Comparison of ENCODE assay signal across 8 cellular contexts in genomic region chr12:121776190-121777098, GRCh38. TPM values are rescaled to one million over a fixed set of nuclear protein-coding genes. Genes with fewer than 3 reads are reported as not detected.
DNase-seq lines count a peak whose midpoint lies in the region; ATAC-seq, FAIRE-seq and TF ChIP-seq lines count a peak whose summit lies in the region.

No MANE protein-coding gene starts in this region.

- no peaks in the 10 kb centered on the region for H3K9me3 ChIP-seq in pancreas

- no peak overlapping the region for H3K27ac ChIP-seq in pancreas

- TF ChIP-seq CTCF in fibroblast of villous mesenchyme (IDR thresholded peaks at IDR 0.05; ENCODE audit: insufficient read depth, low read depth, low read length) (peak; percentile 83), pancreas (IDR thresholded peaks at IDR 0.05) (peak; percentile 75 to 88 (median 82)), type B pancreatic cell (conservative IDR thresholded peaks at IDR 0.05) (peak; percentile 84)

- ATAC-seq in HG02798 (IDR thresholded peaks at IDR 0.05; ENCODE audit: poor library complexity, unreplicated experiment) (peak; percentile 53), pancreas (peak; percentile 57 to 74 (median 70)), GM21717 (IDR thresholded peaks at IDR 0.05; ENCODE audit: unreplicated experiment) (no peak)

- no peak overlapping the region for H3K27ac Mint-ChIP-seq in type B pancreatic cell

- H3K9me3 Mint-ChIP-seq in type B pancreatic cell, result no peaks in the 10 kb centered on the region

- no peaks in the 10 kb centered on the region for H3K36me3 ChIP-seq in pancreas

- intact Hi-C loops in pancreas (cut with DNase I), result loop anchor here (5.0 to 10.0 kb wide), 2 partner anchors 72 to 79 kb away; no protein-coding TSS in a partner anchor

- H3K4me3 ChIP-seq in fibroblast of villous mesenchyme (ENCODE audit: low read depth, low read length), result no peak overlapping the region
- no peak overlapping the region for H3K4me3 ChIP-seq in pancreas

- H3K4me1 Mint-ChIP-seq in type B pancreatic cell (ENCODE audit: unreplicated experiment), result peaks cover 7% of the 10 kb centered on the region

- peak; percentile 12 for DNase-seq in DMS53 treated with DMSO at 0.1 percent for 48 hours (lab: John Stamatoyannopoulos, UW; ENCODE audit: unreplicated experiment)
- DNase-seq in RPMI8226, result peak; percentile 80
- DNase-seq in activated T-helper 1 cell treated with anti-CD3 and anti-CD28 coated beads, Interleukin-2, amount 50 U/mL, for 16 hours (ENCODE audit: low read depth in 1 of 2, low spot score in 1 of 2), result peak; percentile 81 to 93
- peak; percentile 66 for DNase-seq in fibroblast of villous mesenchyme (ENCODE audit: low read depth)
- DNase-seq in pancreas, result peak; percentile 55 to 96 (median 78)
- DNase-seq in type B pancreatic cell (ENCODE audit: extremely low spot score, unreplicated experiment), result peak; percentile 88

- no peaks in the 10 kb centered on the region for H3K4me1 ChIP-seq in pancreas

- WGBS in pancreas, 2 donors, result 21 to 26% methylated on average over 24 of the region's 24 CpGs

- FAIRE-seq in pancreas (lab: Jason Lieb, UNC), result no peak

- H3K4me3 Mint-ChIP-seq in type B pancreatic cell, result no peak overlapping the region

- no peaks in the 10 kb centered on the region for H3K36me3 Mint-ChIP-seq in type B pancreatic cell

- H3K27me3 Mint-ChIP-seq in type B pancreatic cell, result no peaks in the 10 kb centered on the region

- no peaks in the 10 kb centered on the region for H3K27me3 ChIP-seq in pancreas

RNA-seq across cellular contexts. Expression of gene RHOF, which starts 17.0 kb away (rescaled TPM):
- total RNA-seq in fibroblast of villous mesenchyme (9.0 and 11.7 TPM in 2 replicates), pancreas (10 to 100 TPM in 1 of 6 donors, 1 to 10 TPM in 5; 3.6 to 12.6 (median 4.9) TPM), type B pancreatic cell (ENCODE audit: low replicate concordance) (24.9 and 26.0 TPM in 2 replicates)
- 1 to 10 TPM; 2.8 to 5.6 TPM for polyA plus RNA-seq in pancreas

RNA-seq across cellular contexts. Expression of gene SETD1B, which starts 27.4 kb away (rescaled TPM):
- total RNA-seq in fibroblast of villous mesenchyme (4.7 and 5.2 TPM in 2 replicates), pancreas (10 to 100 TPM; 10.5 to 16.3 (median 12.2) TPM), type B pancreatic cell (ENCODE audit: low replicate concordance) (28.4 and 34.2 TPM in 2 replicates)
- 10 to 100 TPM in 1 of 2 donors, 1 to 10 TPM in 1; 9.2 to 18.5 TPM for polyA plus RNA-seq in pancreas

Comparison
In these comparisons a context has a peak if more than half of its experiments do, and no peak if none do; other contexts are left out.
1. DNase-seq: peak in every context shown above with its lines; median percentile 88 in type B pancreatic cell; 87 in activated T-helper 1 cell treated with anti-CD3 and anti-CD28 coated beads, Interleukin-2, amount 50 U/mL, for 16 hours; 80 in RPMI8226; 78 in pancreas; 66 in fibroblast of villous mesenchyme; 12 in DMS53 treated with DMSO at 0.1 percent for 48 hours.